ENCODE assay signal across 8 cellular contexts in genomic region chrX:101759000-101759399, GRCh38.
DNase-seq lines count a peak whose midpoint lies in the region; ATAC-seq, FAIRE-seq and TF ChIP-seq lines count a peak whose summit lies in the region.

No MANE protein-coding gene starts in this region.

- H3K9me3 Mint-ChIP-seq in astrocyte (ENCODE audit: unreplicated experiment) = no peaks in the 10 kb centered on the region

- no peaks in the 10 kb centered on the region for H3K79me2 ChIP-seq in astrocyte (ENCODE audit: insufficient read depth, low read length)

- no peak overlapping the region for H3K4me3 Mint-ChIP-seq in astrocyte (ENCODE audit: unreplicated experiment)

- H3K4me3 ChIP-seq in NT2/D1 (ENCODE audit: insufficient read length, low read depth) (no peak overlapping the region), astrocyte (ENCODE audit: insufficient read depth, low read depth, low read length) (no peak overlapping the region)

- H3K4me2 ChIP-seq in astrocyte (ENCODE audit: low read length) = no peak overlapping the region

- no peak overlapping the region for H2AFZ ChIP-seq in astrocyte (ENCODE audit: low read depth, low read length)

- H3K4me1 ChIP-seq in NT2/D1 (ENCODE audit: insufficient read depth, insufficient read length) (no peaks in the 10 kb centered on the region), astrocyte (ENCODE audit: insufficient read depth, low read length) (no peaks in the 10 kb centered on the region)

- no peaks in the 10 kb centered on the region for H4K20me1 ChIP-seq in astrocyte (ENCODE audit: insufficient read depth, low read length)

- TF ChIP-seq CTCF in astrocyte (IDR thresholded peaks at IDR 0.05; ENCODE audit: insufficient read depth, low read depth, low read length) = peak; percentile 31

- peaks cover 5% of the 10 kb centered on the region for H3K4me1 Mint-ChIP-seq in astrocyte (ENCODE audit: low read depth, unreplicated experiment)

- no peaks in the 10 kb centered on the region for H3K27me3 Mint-ChIP-seq in astrocyte (ENCODE audit: low read depth, unreplicated experiment)

- H3K27ac ChIP-seq in astrocyte (ENCODE audit: low read depth, low read length) = no peak overlapping the region

- H3K27me3 ChIP-seq in NT2/D1 (ENCODE audit: insufficient read depth, insufficient read length) (no peaks in the 10 kb centered on the region), astrocyte (ENCODE audit: insufficient read depth, low read length) (no peaks in the 10 kb centered on the region)

- H3K36me3 ChIP-seq in NT2/D1 (ENCODE audit: insufficient read depth, insufficient read length, low read length) (no peaks in the 10 kb centered on the region), astrocyte (ENCODE audit: insufficient read depth, low read length) (no peaks in the 10 kb centered on the region)

- DNase-seq in stimulated activated naive CD4-positive, alpha-beta T cell (lab: John Stamatoyannopoulos, UW) = peak in 4 of 6 experiments; percentile 5 to 21 (median 13)
- no peak for DNase-seq in stimulated activated naive CD4-positive, alpha-beta T cell treated with Interleukin-2 at 50 U/mL for 16 hours (lab: John Stamatoyannopoulos, UW)
- DNase-seq in NT2/D1 (ENCODE audit: low read depth, low spot score) = peak; percentile 68
- DNase-seq in astrocyte (ENCODE audit: low read depth) = peak; percentile 16
- DNase-seq in inferior parietal cortex (ENCODE audit: extremely low spot score) = peak; percentile 9
- peak; percentile 4 for DNase-seq in stimulated activated CD8-positive, alpha-beta memory T cell treated with anti-CD3 and anti-CD28 coated beads, Interleukin-4, amount 100 ng/mL, for 24 hours (ENCODE audit: low read depth)
- DNase-seq in amniotic stem cell (lab: John Stamatoyannopoulos, UW) = no peak

- no peaks in the 10 kb centered on the region for H3K36me3 Mint-ChIP-seq in astrocyte (ENCODE audit: low read depth, unreplicated experiment)

- H3K9ac ChIP-seq in NT2/D1 (ENCODE audit: insufficient read length, low read depth) (no peak overlapping the region), astrocyte (ENCODE audit: low read length) (no peak overlapping the region)

- FAIRE-seq in astrocyte (lab: Jason Lieb, UNC) = peak; percentile 96

- ATAC-seq in HG02759 (IDR thresholded peaks at IDR 0.05; ENCODE audit: unreplicated experiment) = peak; percentile 80

- no peak overlapping the region for H3K27ac Mint-ChIP-seq in astrocyte (ENCODE audit: unreplicated experiment)

- H3K9me3 ChIP-seq in NT2/D1 (ENCODE audit: insufficient read depth, low read length) (no peaks in the 10 kb centered on the region), astrocyte (ENCODE audit: insufficient read depth, low read depth, low read length) (no peaks in the 10 kb centered on the region)

Comparison
In these comparisons a context has a peak if more than half of its experiments do, and no peak if none do; other contexts are left out.
1. DNase-seq: peak in stimulated activated naive CD4-positive, alpha-beta T cell (4 of 6), NT2/D1 (single experiment), astrocyte (single experiment), inferior parietal cortex (single experiment) and stimulated activated CD8-positive, alpha-beta memory T cell treated with anti-CD3 and anti-CD28 coated beads, Interleukin-4, amount 100 ng/mL, for 24 hours (single experiment); none in stimulated activated naive CD4-positive, alpha-beta T cell treated with Interleukin-2 at 50 U/mL for 16 hours (single experiment) and amniotic stem cell (single experiment).